8 cellular contexts compared by ENCODE assay signal in genomic region chr22:23837911-23838685, GRCh38. TPM values are rescaled to one million over a fixed set of nuclear protein-coding genes. Genes with fewer than 3 reads are reported as not detected.
DNase-seq lines count a peak whose midpoint lies in the region; ATAC-seq, FAIRE-seq and TF ChIP-seq lines count a peak whose summit lies in the region.

No MANE protein-coding gene starts in this region.

- CTCF ChIA-PET in activated CD8-positive, alpha-beta T cell treated with anti-CD3 and anti-CD28 coated beads, Interleukin-2, amount 10 ng/mL, durations not matched to agents 7 days and 5 days (lab: Charles Lee) = interaction anchor here (0.6 to 1.3 kb wide), 3 partner anchors 11 to 1005 kb away, joined by 3 to 4 read pairs (median 3); no protein-coding TSS in a partner anchor
- CTCF ChIA-PET in HEK293T (lab: Yijun Ruan, JAX) = interaction anchor here (3.5 kb wide), 1 partner anchor 11 kb away, joined by 11 read pairs; no protein-coding TSS in a partner anchor

- H3K9me3 ChIP-seq in lower lobe of right lung = no peaks in the 10 kb centered on the region

- H3K9me3 Mint-ChIP-seq in activated CD8-positive, alpha-beta T cell treated with anti-CD3 and anti-CD28 coated beads, Interleukin-2, amount 10 ng/mL, durations not matched to agents 7 days and 5 days (ENCODE audit: insufficient read depth) = no peaks in the 10 kb centered on the region

- intact Hi-C loops in lower lobe of right lung (cut with DNase I) = no loop called here

- peak overlapping the region; percentile 90 for H3K27ac Mint-ChIP-seq in activated CD8-positive, alpha-beta T cell treated with anti-CD3 and anti-CD28 coated beads, Interleukin-2, amount 10 ng/mL, durations not matched to agents 7 days and 5 days

- peaks cover 32% of the 10 kb centered on the region for H3K36me3 ChIP-seq in lower lobe of right lung

- H3K4me3 Mint-ChIP-seq in activated CD8-positive, alpha-beta T cell treated with anti-CD3 and anti-CD28 coated beads, Interleukin-2, amount 10 ng/mL, durations not matched to agents 7 days and 5 days = peak overlapping the region; percentile 92

- H3K4me3 ChIP-seq in lower lobe of right lung = peak overlapping the region; percentile 69

- no peak for TF ChIP-seq CTCF in lower lobe of right lung (IDR thresholded peaks at IDR 0.05)

- H3K27me3 ChIP-seq in lower lobe of right lung (ENCODE audit: low read depth) = no peaks in the 10 kb centered on the region

- peak; percentile 16 for FAIRE-seq in GM12891 (lab: Jason Lieb, UNC)

- peak; percentile 3 for ATAC-seq in HG02642 (IDR thresholded peaks at IDR 0.05; ENCODE audit: poor library complexity, unreplicated experiment)
- ATAC-seq in activated CD8-positive, alpha-beta T cell treated with anti-CD3 and anti-CD28 coated beads, Interleukin-2, amount 10 ng/mL, durations not matched to agents 7 days and 5 days = no peak
- peak in 1 of 2 donors; percentile 2 for ATAC-seq in lower lobe of right lung

- H3K4me1 ChIP-seq in lower lobe of right lung = peaks cover 17% of the 10 kb centered on the region

- no peak for TF ChIP-seq POLR2A in GM12891 (IDR thresholded peaks at IDR 0.05; ENCODE audit: low read depth, low read length)

- H3K4me1 Mint-ChIP-seq in activated CD8-positive, alpha-beta T cell treated with anti-CD3 and anti-CD28 coated beads, Interleukin-2, amount 10 ng/mL, durations not matched to agents 7 days and 5 days (ENCODE audit: low read depth) = peaks cover 29% of the 10 kb centered on the region

- H3K36me3 Mint-ChIP-seq in activated CD8-positive, alpha-beta T cell treated with anti-CD3 and anti-CD28 coated beads, Interleukin-2, amount 10 ng/mL, durations not matched to agents 7 days and 5 days (ENCODE audit: low read depth) = peaks cover 16% of the 10 kb centered on the region

- no peak for DNase-seq in GM12891 (ENCODE audit: insufficient read length, low spot score)
- no peak for DNase-seq in activated CD8-positive, alpha-beta T cell treated with anti-CD3 and anti-CD28 coated beads, Interleukin-2, amount 10 ng/mL, durations not matched to agents 7 days and 5 days
- DNase-seq in lower lobe of right lung = no peak
- DNase-seq in NCI-H82 (lab: John Stamatoyannopoulos, UW) = no peak
- DNase-seq in HUDEP-2 (lab: John Stamatoyannopoulos, UW; ENCODE audit: unreplicated experiment in 76 of 76) = no peak
- no peak for DNase-seq in HEK293T (ENCODE audit: extremely low spot score)
- DNase-seq in A172 (ENCODE audit: low spot score) = no peak

- POLR2A ChIA-PET in activated CD8-positive, alpha-beta T cell treated with anti-CD3 and anti-CD28 coated beads, Interleukin-2, amount 10 ng/mL, durations not matched to agents 7 days and 5 days (lab: Charles Lee) = interaction anchor here (1.0 kb wide), 1 partner anchor 19 kb away, joined by 7 read pairs; the partner anchor contains the start of gene SLC2A11
- POLR2A ChIA-PET in HEK293T (lab: Yijun Ruan, JAX) = interaction anchor here (0.7 to 2.5 kb wide), 3 partner anchors 20 to 56 kb away, joined by 3 to 13 read pairs (median 4); partner anchors contain the start of genes MIF and SLC2A11

- peak overlapping the region; percentile 2 for H3K27ac ChIP-seq in lower lobe of right lung

- H3K27me3 Mint-ChIP-seq in activated CD8-positive, alpha-beta T cell treated with anti-CD3 and anti-CD28 coated beads, Interleukin-2, amount 10 ng/mL, durations not matched to agents 7 days and 5 days (ENCODE audit: low read depth) = peaks cover 10% of the 10 kb centered on the region

TF ChIP-seq in GM12891, 5 proteins besides CTCF, POLR2A, EP300 and RAD21:
- TF ChIP-seq PAX5 (IDR thresholded peaks at IDR 0.05; ENCODE audit: insufficient read depth, low read length, severe bottlenecking) (no peak), SPI1 (IDR thresholded peaks at IDR 0.05; ENCODE audit: low read depth, low read length) (no peak), TAF1 (IDR thresholded peaks at IDR 0.05; ENCODE audit: low read depth, low read length) (no peak)

TF ChIP-seq in HEK293T, 16 proteins besides CTCF, POLR2A, EP300 and RAD21:
- TF ChIP-seq ZNF384 (IDR thresholded peaks at IDR 0.05) (no peak), L3MBTL2 (conservative IDR thresholded peaks at IDR 0.05) (no peak), FOXA1 (IDR thresholded peaks at IDR 0.05) (no peak), ARNT (IDR thresholded peaks at IDR 0.05) (no peak), HDGF (IDR thresholded peaks at IDR 0.05; ENCODE audit: borderline replicate concordance) (no peak)

RNA-seq across cellular contexts. Expression of gene DERL3, which starts 0.7 kb away (rescaled TPM):
- polyA plus RNA-seq in GM12891 (2012; ENCODE audit: low read depth, missing spikeins) = 9.4 TPM
- 1 to 10 TPM; 8.1 to 10.0 TPM for total RNA-seq in activated CD8-positive, alpha-beta T cell treated with anti-CD3 and anti-CD28 coated beads, Interleukin-2, amount 10 ng/mL, durations not matched to agents 7 days and 5 days
- total RNA-seq in lower lobe of right lung = 5.8 TPM
- total RNA-seq in A172 (2014; rRNA removed; shearing (Covaris generic)) = 0.79 and 1.7 TPM in 2 replicates

RNA-seq across cellular contexts. Expression of gene SLC2A11, which starts 19.6 kb away (rescaled TPM):
- 9.1 TPM for polyA plus RNA-seq in GM12891 (2012; ENCODE audit: low read depth, missing spikeins)
- total RNA-seq in activated CD8-positive, alpha-beta T cell treated with anti-CD3 and anti-CD28 coated beads, Interleukin-2, amount 10 ng/mL, durations not matched to agents 7 days and 5 days = 1 to 10 TPM; 6.7 to 7.9 TPM
- total RNA-seq in lower lobe of right lung = 12.7 TPM
- total RNA-seq in A172 (2014; rRNA removed; shearing (Covaris generic)) = 6.8 and 8.2 TPM in 2 replicates

RNA-seq across cellular contexts. Expression of gene SMARCB1, which starts 51.3 kb away (rescaled TPM):
- 105 TPM for polyA plus RNA-seq in GM12891 (2012; ENCODE audit: low read depth, missing spikeins)
- 100 to 1,000 TPM; 112 to 113 TPM for total RNA-seq in activated CD8-positive, alpha-beta T cell treated with anti-CD3 and anti-CD28 coated beads, Interleukin-2, amount 10 ng/mL, durations not matched to agents 7 days and 5 days
- total RNA-seq in lower lobe of right lung = 61.3 TPM
- 69.1 and 168 TPM in 2 replicates for total RNA-seq in A172 (2014; rRNA removed; shearing (Covaris generic))

RNA-seq across cellular contexts. Expression of gene MIF, which starts 56.1 kb away (rescaled TPM):
- 1,503 TPM for polyA plus RNA-seq in GM12891 (2012; ENCODE audit: low read depth, missing spikeins)
- 1,000 to 10,000 TPM; 1,002 to 1,009 TPM for total RNA-seq in activated CD8-positive, alpha-beta T cell treated with anti-CD3 and anti-CD28 coated beads, Interleukin-2, amount 10 ng/mL, durations not matched to agents 7 days and 5 days
- total RNA-seq in lower lobe of right lung = 231 TPM
- total RNA-seq in A172 (2014; rRNA removed; shearing (Covaris generic)) = 136 and 143 TPM in 2 replicates
